ENCODE assay signal across 8 cellular contexts in genomic region chr21:45555251-45555556, GRCh38. TPM values are rescaled to one million over a fixed set of nuclear protein-coding genes. Genes with fewer than 3 reads are reported as not detected.
DNase-seq lines count a peak whose midpoint lies in the region; ATAC-seq, FAIRE-seq and TF ChIP-seq lines count a peak whose summit lies in the region.

No MANE protein-coding gene starts in this region.

- H3K9ac ChIP-seq in Loucy (ENCODE audit: low read depth, low read length, poor library complexity, severe bottlenecking) (peak overlapping the region; percentile 76), PC-3 (ENCODE audit: low read length) (no peak overlapping the region; the same call in 1 of the 2 replicates)

- no peaks in the 10 kb centered on the region for H3K9me3 Mint-ChIP-seq in Calu3 (ENCODE audit: low read depth, unreplicated experiment)

- no peak overlapping the region for H3K27ac ChIP-seq in effector memory CD4-positive, alpha-beta T cell (ENCODE audit: insufficient read depth, low read length, poor library complexity, severe bottlenecking)
- H3K27ac ChIP-seq in gastrocnemius medialis (peak overlapping the region in 2 of 4 donors; percentile 74 to 78), PC-3 (ENCODE audit: low read length) (no peak overlapping the region; the same call in 1 of the 2 replicates)

- H3K9me2 ChIP-seq in Loucy (replicated peaks; ENCODE audit: low read depth, low read length), result no peaks in the 10 kb centered on the region
- H3K9me2 ChIP-seq in PC-3 (replicated peaks; ENCODE audit: low read length), result no peaks in the 10 kb centered on the region

- H3K4me1 ChIP-seq in Loucy (ENCODE audit: insufficient read depth, low read length, poor library complexity, severe bottlenecking) (peaks cover 33% of the 10 kb centered on the region), gastrocnemius medialis (peaks cover 3% of the 10 kb centered on the region in 2 donors), PC-3 (ENCODE audit: insufficient read depth, low read length) (peaks cover 14% of the 10 kb centered on the region)
- H3K4me1 ChIP-seq in effector memory CD4-positive, alpha-beta T cell (ENCODE audit: control insufficient read depth, insufficient read depth, low read length, poor library complexity, severe bottlenecking), result peaks cover 22% of the 10 kb centered on the region

- DNase-seq in Calu3, result no peak
- no peak for DNase-seq in effector memory CD4-positive, alpha-beta T cell
- no peak for DNase-seq in gastrocnemius medialis
- DNase-seq in PC-3, result no peak
- no peak for DNase-seq in NCI-H226
- DNase-seq in GM19239 (ENCODE audit: insufficient read length, low spot score), result no peak
- no peak for DNase-seq in GM19240 (ENCODE audit: insufficient read length, low spot score)

- FAIRE-seq in GM19239 (lab: Jason Lieb, UNC), result no peak

- H3K79me2 ChIP-seq in Loucy (ENCODE audit: insufficient read depth, low read length) (no peaks in the 10 kb centered on the region), PC-3 (ENCODE audit: low read length) (no peaks in the 10 kb centered on the region)

- H3K36me3 Mint-ChIP-seq in Calu3 (ENCODE audit: insufficient read depth, unreplicated experiment), result peaks cover 5% of the 10 kb centered on the region

- no peak for TF ChIP-seq POLR2A in gastrocnemius medialis (IDR thresholded peaks at IDR 0.05)

- peaks cover 7% of the 10 kb centered on the region; the same call in 1 of the 2 replicates for H3F3A ChIP-seq in Loucy (ENCODE audit: low read depth)
- H3F3A ChIP-seq in PC-3 (ENCODE audit: low read length, unreplicated experiment), result no peaks in the 10 kb centered on the region

- peaks cover 10% of the 10 kb centered on the region for H3K4me1 Mint-ChIP-seq in Calu3 (ENCODE audit: low read depth, unreplicated experiment)

- no peaks in the 10 kb centered on the region for H4K20me1 ChIP-seq in Loucy (ENCODE audit: insufficient read depth, low read length, poor library complexity, severe bottlenecking)
- no peaks in the 10 kb centered on the region for H4K20me1 ChIP-seq in PC-3 (ENCODE audit: low read length)

- H3K36me3 ChIP-seq in Loucy (ENCODE audit: insufficient read depth, low read length), result no peaks in the 10 kb centered on the region
- H3K36me3 ChIP-seq in effector memory CD4-positive, alpha-beta T cell (ENCODE audit: control insufficient read depth, insufficient read depth, low read length), result no peaks in the 10 kb centered on the region
- H3K36me3 ChIP-seq in gastrocnemius medialis, result no peaks in the 10 kb centered on the region
- H3K36me3 ChIP-seq in PC-3 (ENCODE audit: low read depth, low read length), result no peaks in the 10 kb centered on the region

- intact Hi-C loops in Calu3 (cut with micrococcal nuclease; ENCODE audit: unreplicated experiment), result loop anchor here (2.0 kb wide), 1 partner anchor 42 kb away; no protein-coding TSS in a partner anchor
- intact Hi-C loops in gastrocnemius medialis (cut with DNase I; ENCODE audit: low total_unique reads), result loop anchor here (1.0 to 5.0 kb wide), 3 partner anchors 41 to 367 kb away; no protein-coding TSS in a partner anchor
- intact Hi-C loops in PC-3 (cut with micrococcal nuclease), result no loop called here

- in situ Hi-C loops in gastrocnemius medialis (cut with MboI; ENCODE audit: low sequenced_read_pairs in 4 of 4), result loop anchor here (10.0 to 25.0 kb wide), 2 partner anchors 257 to 260 kb away; no protein-coding TSS in a partner anchor

- BruUV-seq in Calu3 (replicated peaks; lab: Mats Ljungman, UMichigan) (no TSS peak), PC-3 (replicated peaks; lab: Mats Ljungman, UMichigan) (no TSS peak)

- H3K4me2 ChIP-seq in Loucy (ENCODE audit: low read depth, low read length, poor library complexity, severe bottlenecking) (no peak overlapping the region), PC-3 (ENCODE audit: low read length) (no peak overlapping the region)

- ATAC-seq in gastrocnemius medialis (no peak), PC-3 (no peak)

- H3K4me3 ChIP-seq in Loucy (ENCODE audit: low read length, poor library complexity, severe bottlenecking), result peak overlapping the region; percentile 88
- peak overlapping the region; percentile 28 for H3K4me3 ChIP-seq in effector memory CD4-positive, alpha-beta T cell (ENCODE audit: insufficient read depth, low read depth, low read length, poor library complexity, severe bottlenecking)
- peak overlapping the region; percentile 43 to 79 (median 52) for H3K4me3 ChIP-seq in gastrocnemius medialis
- H3K4me3 ChIP-seq in PC-3 (ENCODE audit: low read length), result no peak overlapping the region

- no peak overlapping the region for H3K27ac Mint-ChIP-seq in Calu3 (ENCODE audit: unreplicated experiment)

- POLR2A ChIA-PET in PC-3 (lab: Charles Lee; ENCODE audit: unreplicated experiment), result no interaction called here

- no peaks in the 10 kb centered on the region for H3K27me3 ChIP-seq in Loucy (ENCODE audit: insufficient read depth, low read length, poor library complexity, severe bottlenecking)
- no peaks in the 10 kb centered on the region for H3K27me3 ChIP-seq in effector memory CD4-positive, alpha-beta T cell (replicated peaks; ENCODE audit: control insufficient read depth, insufficient read depth, low read length, poor library complexity, severe bottlenecking)
- H3K27me3 ChIP-seq in gastrocnemius medialis, result peaks cover 0 to 6% (median 6%) of the 10 kb centered on the region in 3 donors
- no peaks in the 10 kb centered on the region for H3K27me3 ChIP-seq in PC-3 (ENCODE audit: low read length)

- H2AFZ ChIP-seq in Loucy (ENCODE audit: low read length) (peak overlapping the region; percentile 92; the same call in 1 of the 2 replicates), PC-3 (ENCODE audit: low read length) (no peak overlapping the region)

- H3K27me3 Mint-ChIP-seq in Calu3 (ENCODE audit: unreplicated experiment), result peaks cover 31% of the 10 kb centered on the region

- TF ChIP-seq CTCF in Calu3 (IDR thresholded peaks at IDR 0.05; ENCODE audit: unreplicated experiment) (no peak), Loucy (conservative IDR thresholded peaks at IDR 0.05; ENCODE audit: low read length) (no peak), gastrocnemius medialis (IDR thresholded peaks at IDR 0.05 in 4 of 5, conservative IDR thresholded peaks at IDR 0.05 in 1 of 5) (no peak), PC-3 (conservative IDR thresholded peaks at IDR 0.05; ENCODE audit: low read depth, low read length) (no peak)

- CTCF ChIA-PET in Calu3 (lab: Charles Lee) (no interaction called here), PC-3 (lab: Charles Lee) (interaction anchor here (0.6 to 1.4 kb wide), 3 partner anchors 41 to 262 kb away, joined by 3 to 4 read pairs (median 3); no protein-coding TSS in a partner anchor)

- peak overlapping the region; percentile 76 for H3K4me3 Mint-ChIP-seq in Calu3 (ENCODE audit: low read depth, unreplicated experiment)

- H3K9me3 ChIP-seq in Loucy (ENCODE audit: insufficient read depth, low read depth, low read length), result no peaks in the 10 kb centered on the region
- no peaks in the 10 kb centered on the region for H3K9me3 ChIP-seq in effector memory CD4-positive, alpha-beta T cell (ENCODE audit: control insufficient read depth, low read length)
- no peaks in the 10 kb centered on the region for H3K9me3 ChIP-seq in gastrocnemius medialis
- H3K9me3 ChIP-seq in PC-3 (ENCODE audit: low read length), result no peaks in the 10 kb centered on the region

RNA-seq across cellular contexts. Expression of gene SLC19A1, which starts 13.0 kb away (rescaled TPM):
- 21.4 and 25.5 TPM in 2 replicates for total RNA-seq in Calu3 (2022)
- 1 to 10 TPM; 1.8 to 9.6 (median 2.1) TPM for total RNA-seq in gastrocnemius medialis
- total RNA-seq in PC-3 (2014; rRNA removed), result 54.2 and 66.6 TPM in 2 replicates
